25 cellular contexts compared by ENCODE assay signal in genomic region chr2:82827426-82827825, GRCh38.
"Had no signal": no experiment of that assay in that cellular context is flagged by ENCODE, and none has a peak within 500 bp of the region (broad histone marks: within the 10 kb centered on the region; RNA-seq: fewer than 3 reads in every experiment).

No MANE protein-coding gene starts in this region.

- H3K4me1 ChIP-seq: colonic mucosa, esophagus squamous epithelium, gastrocnemius medialis, heart right ventricle, left lung, lower lobe of right lung had no signal

- FAIRE-seq: islet of Langerhans, keratinocyte had no signal

- H3K36me3 ChIP-seq: colonic mucosa, esophagus squamous epithelium, gastrocnemius medialis, heart right ventricle, left lung, lower lobe of right lung had no signal

- H3K9me3 ChIP-seq: colonic mucosa, esophagus squamous epithelium, gastrocnemius medialis, heart right ventricle, left lung, lower lobe of right lung, mucosa of descending colon had no signal

- ATAC-seq: effector memory CD8-positive, alpha-beta T cell; esophagus mucosa; gastrocnemius medialis; heart right ventricle; left cardiac atrium; left lung; left ventricle myocardium superior; lower lobe of right lung; mucosa of descending colon had no signal

- H3K27me3 ChIP-seq: colonic mucosa, esophagus squamous epithelium, gastrocnemius medialis, heart right ventricle, left lung had no signal

- DNase-seq: colonic mucosa; cortex of kidney; effector CD8-positive, alpha-beta T cell; effector memory CD8-positive, alpha-beta T cell; endodermal cell; erythroblast; esophagus squamous epithelium; foreskin fibroblast; foreskin melanocyte; gastrocnemius medialis; glutamatergic neuron; head of caudate nucleus; heart right ventricle; hippocampal formation; left cardiac atrium; left lung; left ventricle myocardium superior; lower lobe of right lung; mesenchymal stem cell; mucosa of descending colon; naive B cell had no signal

- H3K4me3 ChIP-seq: colonic mucosa, esophagus squamous epithelium, heart right ventricle, left lung, lower lobe of right lung, mucosa of descending colon had no signal

- H3K27ac ChIP-seq: colonic mucosa, epithelial cell of prostate, esophagus squamous epithelium, gastrocnemius medialis, heart right ventricle, left lung, lower lobe of right lung had no signal
